Comparison of ENCODE assay signal across 12 cellular contexts in genomic region chr5:42636425-42636824, GRCh38.
DNase-seq lines count a peak whose midpoint lies in the region; ATAC-seq and TF ChIP-seq lines count a peak whose summit lies in the region.
"Had no signal": no experiment of that assay in that cellular context is flagged by ENCODE, and none has a peak within 500 bp of the region (broad histone marks: within the 10 kb centered on the region; RNA-seq: fewer than 3 reads in every experiment).

No MANE protein-coding gene starts in this region.

- H3K27ac ChIP-seq in DND-41 (ENCODE audit: low read length) (no peak overlapping the region), VCaP (no peak overlapping the region)
- no peak overlapping the region for H3K27ac ChIP-seq in naive thymus-derived CD4-positive, alpha-beta T cell (ENCODE audit: low read depth, low read length)

- H3K79me2 ChIP-seq in DND-41 (ENCODE audit: insufficient read depth, low read length), result no peaks in the 10 kb centered on the region

- H3K9me3 Mint-ChIP-seq in naive thymus-derived CD4-positive, alpha-beta T cell, result no peaks in the 10 kb centered on the region
- H3K9me3 Mint-ChIP-seq: mesothelial cell of epicardium had no signal

- no peak for ATAC-seq in DND-41 (ENCODE audit: insufficient read depth, low read depth)
- ATAC-seq in left lobe of liver, result peak; percentile 68
- no peak for ATAC-seq in naive thymus-derived CD4-positive, alpha-beta T cell

- no peaks in the 10 kb centered on the region for H3K9me3 ChIP-seq in DND-41 (ENCODE audit: insufficient read depth, low read length, severe bottlenecking)
- no peaks in the 10 kb centered on the region for H3K9me3 ChIP-seq in naive thymus-derived CD4-positive, alpha-beta T cell (ENCODE audit: control insufficient read depth in 2 of 3, low read length in 3 of 3)

- POLR2A ChIA-PET in naive thymus-derived CD4-positive, alpha-beta T cell (lab: Charles Lee), result no interaction called here

- no peaks in the 10 kb centered on the region for H3K36me3 ChIP-seq in DND-41 (ENCODE audit: insufficient read depth, low read length)
- no peaks in the 10 kb centered on the region for H3K36me3 ChIP-seq in naive thymus-derived CD4-positive, alpha-beta T cell (ENCODE audit: control insufficient read depth in 2 of 3, insufficient read depth in 3 of 3, low read length in 3 of 3)

- TF ChIP-seq CTCF in DND-41 (IDR thresholded peaks at IDR 0.05; ENCODE audit: borderline replicate concordance, extremely low read depth, low read length, poor library complexity, severe bottlenecking) (peak; percentile 14), VCaP (conservative IDR thresholded peaks at IDR 0.05) (peak; percentile 64)

- H3K4me3 ChIP-seq in DND-41 (ENCODE audit: low read depth in 1 of 2, low read length in 2 of 2), result no peak overlapping the region
- no peak overlapping the region for H3K4me3 ChIP-seq in naive thymus-derived CD4-positive, alpha-beta T cell (ENCODE audit: low read length)
- H3K4me3 ChIP-seq: smooth muscle cell had no signal

- H3K9ac ChIP-seq in DND-41 (ENCODE audit: low read depth, low read length), result no peak overlapping the region

- no peak overlapping the region for H3K4me3 Mint-ChIP-seq in naive thymus-derived CD4-positive, alpha-beta T cell
- H3K4me3 Mint-ChIP-seq: mesothelial cell of epicardium had no signal

- H3K36me3 Mint-ChIP-seq in naive thymus-derived CD4-positive, alpha-beta T cell, result no peaks in the 10 kb centered on the region
- H3K36me3 Mint-ChIP-seq: mesothelial cell of epicardium had no signal

- no peaks in the 10 kb centered on the region for H4K20me1 ChIP-seq in DND-41 (ENCODE audit: insufficient read depth, low read length)

- no peaks in the 10 kb centered on the region for H3K4me1 Mint-ChIP-seq in naive thymus-derived CD4-positive, alpha-beta T cell

- H3K4me1 ChIP-seq in DND-41 (ENCODE audit: insufficient read depth, low read length), result no peaks in the 10 kb centered on the region
- no peaks in the 10 kb centered on the region for H3K4me1 ChIP-seq in naive thymus-derived CD4-positive, alpha-beta T cell (ENCODE audit: control insufficient read depth in 2 of 2, insufficient read depth in 2 of 2, low read length in 2 of 2)

- no peak for DNase-seq in DND-41
- no peak for DNase-seq in left lobe of liver (ENCODE audit: low spot score)
- DNase-seq in hepatic stellate cell (ENCODE audit: low spot score), result no peak
- DNase-seq in pons (ENCODE audit: low spot score), result no peak
- DNase-seq in naive thymus-derived CD4-positive, alpha-beta T cell, result no peak
- DNase-seq in GF-D8 (lab: John Stamatoyannopoulos, UW), result no peak
- DNase-seq: amniotic stem cell, GDM1 had no signal

- peaks cover 4 to 32% (median 11%) of the 10 kb centered on the region in 5 donors for H3K27me3 Mint-ChIP-seq in naive thymus-derived CD4-positive, alpha-beta T cell

- no peaks in the 10 kb centered on the region for H3K27me3 ChIP-seq in DND-41 (ENCODE audit: insufficient read depth, low read length, poor library complexity)
- H3K27me3 ChIP-seq in naive thymus-derived CD4-positive, alpha-beta T cell (ENCODE audit: control insufficient read depth in 2 of 2, insufficient read depth in 2 of 2, low read length in 2 of 2), result no peaks in the 10 kb centered on the region

- no peak overlapping the region for H3K4me2 ChIP-seq in DND-41 (ENCODE audit: insufficient read depth, low read length)
- H3K4me2 ChIP-seq: smooth muscle cell had no signal

- intact Hi-C loops in naive thymus-derived CD4-positive, alpha-beta T cell (cut with micrococcal nuclease), result no loop called here

- no peak overlapping the region for H2AFZ ChIP-seq in DND-41 (ENCODE audit: low read depth, low read length)

- no peak for TF ChIP-seq EP300 in Ishikawa (IDR thresholded peaks at IDR 0.05; ENCODE audit: borderline replicate concordance)

- peak; percentile 27 for TF ChIP-seq RAD21 in Ishikawa (IDR thresholded peaks at IDR 0.05; ENCODE audit: low read depth)

- no peak overlapping the region for H3K27ac Mint-ChIP-seq in naive thymus-derived CD4-positive, alpha-beta T cell
- H3K27ac Mint-ChIP-seq: mesothelial cell of epicardium had no signal

- CTCF ChIA-PET in naive thymus-derived CD4-positive, alpha-beta T cell (lab: Charles Lee), result no interaction called here

TF ChIP-seq in Ishikawa, 13 proteins besides CTCF, POLR2A, EP300 and RAD21:
- TF ChIP-seq TEAD4 (IDR thresholded peaks at IDR 0.05), result no peak
- TF ChIP-seq MAX (IDR thresholded peaks at IDR 0.05), result no peak
- TF ChIP-seq ZBTB7A (IDR thresholded peaks at IDR 0.05; ENCODE audit: low read depth), result no peak
- no peak for TF ChIP-seq CEBPB (IDR thresholded peaks at IDR 0.05)
- TF ChIP-seq TCF12 (IDR thresholded peaks at IDR 0.05; ENCODE audit: low read depth), result no peak
- no peak for TF ChIP-seq CREB1 (IDR thresholded peaks at IDR 0.05; ENCODE audit: low read depth)
- no peak for TF ChIP-seq FOXM1 (IDR thresholded peaks at IDR 0.05; ENCODE audit: borderline replicate concordance, low read depth)
- TF ChIP-seq EGR1 (IDR thresholded peaks at IDR 0.05), result no peak
- no peak for TF ChIP-seq TAF1 (IDR thresholded peaks at IDR 0.05; ENCODE audit: low read depth)
- TF ChIP-seq YY1 (IDR thresholded peaks at IDR 0.05; ENCODE audit: low read depth), result no peak
- TF ChIP-seq USF1 (IDR thresholded peaks at IDR 0.05), result no peak
- no peak; the same call in 1 of the 2 replicates for TF ChIP-seq NFIC (IDR thresholded peaks at IDR 0.05)
- TF ChIP-seq REST (IDR thresholded peaks at IDR 0.05; ENCODE audit: low read depth), result no peak
